ENCODE assay signal across 12 cellular contexts in genomic region chrX:3286196-3286920, GRCh38.
DNase-seq lines count a peak whose midpoint lies in the region; ATAC-seq, FAIRE-seq and TF ChIP-seq lines count a peak whose summit lies in the region.
"Had no signal": no experiment of that assay in that cellular context is flagged by ENCODE, and none has a peak within 500 bp of the region (broad histone marks: within the 10 kb centered on the region; RNA-seq: fewer than 3 reads in every experiment).

No MANE protein-coding gene starts in this region.

- no peak for DNase-seq in H54 (ENCODE audit: insufficient read length, low spot score)
- peak; percentile 79 for DNase-seq in fibroblast of the aortic adventitia (ENCODE audit: low read depth)
- DNase-seq in smooth muscle cell of the brain vasculature (ENCODE audit: low read depth, low spot score): peak; percentile 93
- no peak for DNase-seq in NCI-H128 (lab: John Stamatoyannopoulos, UW; ENCODE audit: unreplicated experiment)
- no peak for DNase-seq in activated T-cell treated with anti-CD3 and anti-CD28 coated beads for 4 hours
- DNase-seq: activated naive CD4-positive, alpha-beta T cell treated with anti-CD3 and anti-CD28 coated beads for 36 hours; NCI-H2029 treated with DMSO at 0.1 percent for 48 hours; RPMI8226; upper lobe of left lung had no signal

- peak; percentile 81 for FAIRE-seq in H54 (lab: Jason Lieb, UNC)
- FAIRE-seq: G401.6 had no signal

- no peak for TF ChIP-seq CTCF in fibroblast of the aortic adventitia (IDR thresholded peaks at IDR 0.05; ENCODE audit: insufficient read depth, low read length)

- peak; percentile 36; the same call in 1 of the 2 replicates for TF ChIP-seq POLR2A in H54 (IDR thresholded peaks at IDR 0.05; ENCODE audit: low read depth, low read length)

- H3K4me3 ChIP-seq in fibroblast of the aortic adventitia (ENCODE audit: low read depth, low read length): no peak overlapping the region
- H3K4me3 ChIP-seq: upper lobe of left lung had no signal

- ATAC-seq in SK-N-SH treated with all-trans-retinoic acid at 6 μM for 48 hours (peak; percentile 92), HG03432 (IDR thresholded peaks at IDR 0.05; ENCODE audit: unreplicated experiment) (no peak)

TF ChIP-seq in SK-N-SH treated with all-trans-retinoic acid at 6 μM for 48 hours, 23 proteins besides CTCF, POLR2A, EP300 and RAD21:
- TF ChIP-seq CSRNP3 (CRISPR knock-in tag; IDR thresholded peaks at IDR 0.05) (no peak), TSHZ2 (CRISPR knock-in tag; IDR thresholded peaks at IDR 0.05) (no peak), ESRRG (CRISPR knock-in tag; IDR thresholded peaks at IDR 0.05) (no peak), POU6F1 (CRISPR knock-in tag; IDR thresholded peaks at IDR 0.05; ENCODE audit: borderline replicate concordance, low read depth) (no peak), ISL1 (CRISPR knock-in tag; IDR thresholded peaks at IDR 0.05) (no peak)

Comparison
In these comparisons a context has a peak if more than half of its experiments do, and no peak if none do; other contexts are left out.
1. DNase-seq: peak in fibroblast of the aortic adventitia (single experiment) and smooth muscle cell of the brain vasculature (single experiment); none in H54 (single experiment), NCI-H128 (single experiment) and activated T-cell treated with anti-CD3 and anti-CD28 coated beads for 4 hours (single experiment).